ENCODE assay signal across 13 cellular contexts in the genomic region with DNA sequence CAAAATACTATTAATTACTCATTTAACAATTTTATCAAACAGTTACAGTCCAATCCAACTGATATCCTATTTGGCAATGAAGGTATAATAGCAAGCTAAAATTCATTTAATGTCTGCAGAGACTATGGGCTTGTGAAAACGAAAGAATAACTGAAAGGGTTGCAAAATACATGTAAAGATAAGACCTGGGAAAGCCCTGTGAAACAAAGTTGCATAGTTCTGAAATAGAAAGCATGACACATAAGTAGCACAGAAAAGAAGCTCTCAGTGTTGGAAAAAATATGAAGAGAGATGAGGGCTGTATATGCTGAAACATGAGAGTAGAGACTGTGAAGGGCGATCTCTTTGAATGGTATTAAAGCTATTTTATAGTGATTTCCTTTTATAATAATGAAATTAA.
DNase-seq lines count a peak whose midpoint lies in the region; ATAC-seq, FAIRE-seq and TF ChIP-seq lines count a peak whose summit lies in the region.
"Had no signal": no experiment of that assay in that cellular context is flagged by ENCODE, and none has a peak within 500 bp of the region (broad histone marks: within the 10 kb centered on the region; RNA-seq: fewer than 3 reads in every experiment).

No MANE protein-coding gene starts in this region.

- DNase-seq in HT1080 (ENCODE audit: low read depth): peak; percentile 8
- no peak for DNase-seq in K562 (ENCODE audit: extremely low read depth in 1 of 4, low spot score in 3 of 4)
- DNase-seq in NCI-H1092 (lab: John Stamatoyannopoulos, UW): no peak
- DNase-seq in DMS53 (lab: John Stamatoyannopoulos, UW): no peak
- no peak for DNase-seq in NCI-H2107 treated with DMSO at 0.1 percent for 48 hours (lab: John Stamatoyannopoulos, UW; ENCODE audit: unreplicated experiment)
- DNase-seq: activated CD8-positive, alpha-beta memory T cell treated with anti-CD3 and anti-CD28 coated beads, Interleukin-2, amount 50 U/mL, for 4 hours; BE2C; effector CD8-positive, alpha-beta T cell; NCI-H1105; Right ventricle myocardium superior had no signal

- FAIRE-seq in K562 (lab: Jason Lieb, UNC): no peak

- TF ChIP-seq EP300 in K562 (IDR thresholded peaks at IDR 0.05; ENCODE audit: low read length): no peak

- no peak for TF ChIP-seq CTCF in K562 (IDR thresholded peaks at IDR 0.05 in 2 of 3, conservative IDR thresholded peaks at IDR 0.05 in 1 of 3; ENCODE audit: insufficient read depth in 2 of 3, low read depth in 1 of 3, low read length in 3 of 3)

- H3K4me3 ChIP-seq in K562: no peak overlapping the region

- no TSS peak for BruUV-seq in K562 (replicated peaks; lab: Mats Ljungman, UMichigan)

- in situ Hi-C loops in K562 (cut with MboI): no loop called here

- H3K79me2 ChIP-seq in K562 (ENCODE audit: control insufficient read depth, insufficient read depth, low read length): no peaks in the 10 kb centered on the region

- no peaks in the 10 kb centered on the region for H3K9me1 ChIP-seq in K562 (ENCODE audit: control insufficient read depth, insufficient read depth, low read length)

- POLR2A ChIA-PET in K562 (lab: Yijun Ruan, JAX): no interaction called here

- no peaks in the 10 kb centered on the region for H3K27me3 ChIP-seq in K562 (ENCODE audit: control insufficient read depth in 2 of 2, insufficient read depth in 2 of 2, low read length in 2 of 2)
- H3K27me3 ChIP-seq: BE2C had no signal

- no peak for TF ChIP-seq RAD21 in K562 (CRISPR knock-in tag; conservative IDR thresholded peaks at IDR 0.05 in 1 of 2, IDR thresholded peaks at IDR 0.05 in 1 of 2)

- H3K4me2 ChIP-seq in K562 (ENCODE audit: insufficient read depth, low read length): no peak overlapping the region

- no peaks in the 10 kb centered on the region for H3K4me1 ChIP-seq in K562 (replicated peaks in 1 of 2; ENCODE audit: control insufficient read depth in 2 of 2, insufficient read depth in 2 of 2, low read length in 2 of 2)

- no peak overlapping the region for H3K9ac ChIP-seq in K562 (ENCODE audit: insufficient read depth in 1 of 2, low read depth in 2 of 2, low read length in 2 of 2)

- WGBS in K562 (ENCODE audit: insufficient coverage, low coverage, missing lambda C conversion rate): 47% methylated on average over 2 of the region's 2 CpGs

- no peak for TF ChIP-seq POLR2A in K562 (conservative IDR thresholded peaks at IDR 0.05)

- H3K36me3 ChIP-seq in K562 (ENCODE audit: control insufficient read depth, insufficient read depth, low read length): no peaks in the 10 kb centered on the region
- H3K36me3 ChIP-seq: BE2C had no signal

- H3K27ac ChIP-seq in K562 (ENCODE audit: extremely low read depth, low read depth, low read length): no peak overlapping the region

- ATAC-seq in GM18511 (IDR thresholded peaks at IDR 0.05; ENCODE audit: unreplicated experiment) (peak; percentile 55), GM21786 (IDR thresholded peaks at IDR 0.05; ENCODE audit: unreplicated experiment) (peak; percentile 49), K562 (peak; percentile 49; the same call in 2 of the 3 replicates), HG02938 (IDR thresholded peaks at IDR 0.05; ENCODE audit: unreplicated experiment) (no peak)

- H3K9me3 ChIP-seq in K562 (replicated peaks; ENCODE audit: control insufficient read depth, insufficient read depth, low read depth, low read length): no peaks in the 10 kb centered on the region
- H3K9me3 ChIP-seq: BE2C had no signal

- H4K20me1 ChIP-seq in K562 (replicated peaks; ENCODE audit: control insufficient read depth, insufficient read depth, low read length): no peaks in the 10 kb centered on the region

- intact Hi-C loops in K562 (cut with micrococcal nuclease): no loop called here

- H2AFZ ChIP-seq in K562 (ENCODE audit: low read depth, low read length): no peak overlapping the region

- CTCF ChIA-PET in K562 (lab: Yijun Ruan, JAX; ENCODE audit: low intra/inter-chr PET ratio): no interaction called here

TF ChIP-seq in K562, 482 proteins besides CTCF, POLR2A, EP300 and RAD21:
- no peak for TF ChIP-seq SREBF2 (CRISPR knock-in tag; IDR thresholded peaks at IDR 0.05)
- TF ChIP-seq CEBPB (tag; IDR thresholded peaks at IDR 0.05): peak; percentile 79
- TF ChIP-seq XRCC5 (IDR thresholded peaks at IDR 0.05; ENCODE audit: low read depth, low read length): no peak
- TF ChIP-seq CEBPG (CRISPR knock-in tag; IDR thresholded peaks at IDR 0.05): no peak
- TF ChIP-seq CEBPG (tag; conservative IDR thresholded peaks at IDR 0.05 in 1 of 2, IDR thresholded peaks at IDR 0.05 in 1 of 2): peak; percentile 30 to 38; a peak in 2 of 4 replicates
- no peak for TF ChIP-seq MTF1 (CRISPR knock-in tag; IDR thresholded peaks at IDR 0.05; ENCODE audit: borderline replicate concordance)
